1 cellular context compared by ENCODE assay signal in genomic region chr2:48414980-48415764, GRCh38.
TF ChIP-seq lines count a peak whose summit lies in the region.

No MANE protein-coding gene starts in this region.

TF ChIP-seq in SK-N-SH, 30 proteins besides CTCF, POLR2A, EP300 and RAD21 (continued from another document):
- TF ChIP-seq PBX3 (IDR thresholded peaks at IDR 0.05) (no peak), TAF1 (IDR thresholded peaks at IDR 0.05; ENCODE audit: borderline replicate concordance, low read depth, low read length) (no peak), GATA2 (CRISPR knock-in tag; IDR thresholded peaks at IDR 0.05) (no peak), MAX (IDR thresholded peaks at IDR 0.05; ENCODE audit: low read depth) (no peak), NRF1 (IDR thresholded peaks at IDR 0.05; ENCODE audit: low read depth, low read length) (no peak)
